Comparison of ENCODE assay signal across 1 cellular context in the genomic region with DNA sequence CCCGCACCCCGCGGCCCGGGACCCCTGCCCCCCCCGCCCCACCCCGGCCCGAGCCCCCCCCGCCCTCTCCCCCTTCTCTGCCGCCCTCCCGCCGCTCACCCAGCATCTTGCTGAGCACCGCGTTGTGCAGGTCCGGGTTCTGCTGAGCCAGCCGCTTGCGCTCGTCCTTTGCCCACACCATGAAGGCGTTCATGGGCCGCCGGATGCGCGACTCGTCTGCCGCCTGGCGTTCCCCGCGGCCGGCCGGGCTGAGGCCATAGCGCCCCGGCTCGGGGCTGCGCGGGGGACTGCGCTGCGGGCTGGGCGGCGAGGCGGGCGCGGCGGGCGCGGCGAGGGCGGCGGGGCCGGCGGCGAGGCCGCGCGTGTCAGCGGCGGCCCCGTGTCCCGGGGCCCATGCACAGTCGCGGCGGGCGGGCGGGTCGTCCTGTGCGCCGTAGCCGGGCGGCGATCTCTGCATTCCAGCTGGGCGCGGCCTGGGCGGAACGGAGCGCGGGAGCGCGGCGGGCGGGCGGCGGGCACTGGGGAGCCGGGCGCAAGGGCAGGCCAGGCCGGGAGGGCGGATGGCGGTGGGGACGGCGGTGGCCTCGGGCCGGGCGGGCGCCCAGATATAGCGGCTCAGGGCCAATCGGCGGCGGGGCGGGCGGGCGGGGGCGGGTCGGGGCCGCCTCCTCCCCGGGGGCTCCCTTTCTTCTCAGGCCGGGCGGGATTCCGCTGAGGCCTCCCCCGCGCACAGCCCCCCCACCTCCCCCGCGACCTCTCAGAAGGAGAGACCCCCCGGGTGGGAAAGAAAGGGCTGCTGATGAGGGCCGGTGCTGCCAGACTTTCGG.
A peak's percentile ranks its signal among the peaks of the same experiment; 100 is the strongest.
TF ChIP-seq lines count a peak whose summit lies in the region.

A gene (minus strand): TSS at position 580 of the 827 bp plus-strand sequence. CDS start 123 bp downstream, at position 457.

TF ChIP-seq in GM12878, 131 proteins besides CTCF, POLR2A, EP300 and RAD21:
- TF ChIP-seq, protein P1, sequence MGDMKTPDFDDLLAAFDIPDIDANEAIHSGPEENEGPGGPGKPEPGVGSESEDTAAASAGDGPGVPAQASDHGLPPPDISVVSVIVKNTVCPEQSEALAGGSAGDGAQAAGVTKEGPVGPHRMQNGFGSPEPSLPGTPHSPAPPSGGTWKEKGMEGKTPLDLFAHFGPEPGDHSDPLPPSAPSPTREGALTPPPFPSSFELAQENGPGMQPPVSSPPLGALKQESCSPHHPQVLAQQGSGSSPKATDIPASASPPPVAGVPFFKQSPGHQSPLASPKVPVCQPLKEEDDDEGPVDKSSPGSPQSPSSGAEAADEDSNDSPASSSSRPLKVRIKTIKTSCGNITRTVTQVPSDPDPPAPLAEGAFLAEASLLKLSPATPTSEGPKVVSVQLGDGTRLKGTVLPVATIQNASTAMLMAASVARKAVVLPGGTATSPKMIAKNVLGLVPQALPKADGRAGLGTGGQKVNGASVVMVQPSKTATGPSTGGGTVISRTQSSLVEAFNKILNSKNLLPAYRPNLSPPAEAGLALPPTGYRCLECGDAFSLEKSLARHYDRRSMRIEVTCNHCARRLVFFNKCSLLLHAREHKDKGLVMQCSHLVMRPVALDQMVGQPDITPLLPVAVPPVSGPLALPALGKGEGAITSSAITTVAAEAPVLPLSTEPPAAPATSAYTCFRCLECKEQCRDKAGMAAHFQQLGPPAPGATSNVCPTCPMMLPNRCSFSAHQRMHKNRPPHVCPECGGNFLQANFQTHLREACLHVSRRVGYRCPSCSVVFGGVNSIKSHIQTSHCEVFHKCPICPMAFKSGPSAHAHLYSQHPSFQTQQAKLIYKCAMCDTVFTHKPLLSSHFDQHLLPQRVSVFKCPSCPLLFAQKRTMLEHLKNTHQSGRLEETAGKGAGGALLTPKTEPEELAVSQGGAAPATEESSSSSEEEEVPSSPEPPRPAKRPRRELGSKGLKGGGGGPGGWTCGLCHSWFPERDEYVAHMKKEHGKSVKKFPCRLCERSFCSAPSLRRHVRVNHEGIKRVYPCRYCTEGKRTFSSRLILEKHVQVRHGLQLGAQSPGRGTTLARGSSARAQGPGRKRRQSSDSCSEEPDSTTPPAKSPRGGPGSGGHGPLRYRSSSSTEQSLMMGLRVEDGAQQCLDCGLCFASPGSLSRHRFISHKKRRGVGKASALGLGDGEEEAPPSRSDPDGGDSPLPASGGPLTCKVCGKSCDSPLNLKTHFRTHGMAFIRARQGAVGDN (IDR thresholded peaks at IDR 0.05), result peak; percentile 34; the same call in 1 of the 2 replicates
- TF ChIP-seq EGR1 (IDR thresholded peaks at IDR 0.05; ENCODE audit: borderline replicate concordance in 1 of 2, low read depth in 2 of 2, low read length in 2 of 2) (0 out of 3 replicates have a peak, but pooled peaks of 1 of the 2 experiments have one; percentile 23), SRF (IDR thresholded peaks at IDR 0.05; ENCODE audit: low read depth in 2 of 2, low read length in 2 of 2) (peak in 1 of 2 experiments; percentile 79; a peak in 1 of 4 replicates), ZNF274 (IDR thresholded peaks at IDR 0.05; ENCODE audit: insufficient read depth, insufficient read length) (no peak), NBN (IDR thresholded peaks at IDR 0.05) (no peak), BACH1 (IDR thresholded peaks at IDR 0.05; ENCODE audit: borderline replicate concordance) (peak; percentile 62)
- TF ChIP-seq, protein P2, sequence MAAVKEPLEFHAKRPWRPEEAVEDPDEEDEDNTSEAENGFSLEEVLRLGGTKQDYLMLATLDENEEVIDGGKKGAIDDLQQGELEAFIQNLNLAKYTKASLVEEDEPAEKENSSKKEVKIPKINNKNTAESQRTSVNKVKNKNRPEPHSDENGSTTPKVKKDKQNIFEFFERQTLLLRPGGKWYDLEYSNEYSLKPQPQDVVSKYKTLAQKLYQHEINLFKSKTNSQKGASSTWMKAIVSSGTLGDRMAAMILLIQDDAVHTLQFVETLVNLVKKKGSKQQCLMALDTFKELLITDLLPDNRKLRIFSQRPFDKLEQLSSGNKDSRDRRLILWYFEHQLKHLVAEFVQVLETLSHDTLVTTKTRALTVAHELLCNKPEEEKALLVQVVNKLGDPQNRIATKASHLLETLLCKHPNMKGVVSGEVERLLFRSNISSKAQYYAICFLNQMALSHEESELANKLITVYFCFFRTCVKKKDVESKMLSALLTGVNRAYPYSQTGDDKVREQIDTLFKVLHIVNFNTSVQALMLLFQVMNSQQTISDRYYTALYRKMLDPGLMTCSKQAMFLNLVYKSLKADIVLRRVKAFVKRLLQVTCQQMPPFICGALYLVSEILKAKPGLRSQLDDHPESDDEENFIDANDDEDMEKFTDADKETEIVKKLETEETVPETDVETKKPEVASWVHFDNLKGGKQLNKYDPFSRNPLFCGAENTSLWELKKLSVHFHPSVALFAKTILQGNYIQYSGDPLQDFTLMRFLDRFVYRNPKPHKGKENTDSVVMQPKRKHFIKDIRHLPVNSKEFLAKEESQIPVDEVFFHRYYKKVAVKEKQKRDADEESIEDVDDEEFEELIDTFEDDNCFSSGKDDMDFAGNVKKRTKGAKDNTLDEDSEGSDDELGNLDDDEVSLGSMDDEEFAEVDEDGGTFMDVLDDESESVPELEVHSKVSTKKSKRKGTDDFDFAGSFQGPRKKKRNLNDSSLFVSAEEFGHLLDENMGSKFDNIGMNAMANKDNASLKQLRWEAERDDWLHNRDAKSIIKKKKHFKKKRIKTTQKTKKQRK (IDR thresholded peaks at IDR 0.05; ENCODE audit: low read depth, low read length), result no peak
- TF ChIP-seq, protein P3, sequence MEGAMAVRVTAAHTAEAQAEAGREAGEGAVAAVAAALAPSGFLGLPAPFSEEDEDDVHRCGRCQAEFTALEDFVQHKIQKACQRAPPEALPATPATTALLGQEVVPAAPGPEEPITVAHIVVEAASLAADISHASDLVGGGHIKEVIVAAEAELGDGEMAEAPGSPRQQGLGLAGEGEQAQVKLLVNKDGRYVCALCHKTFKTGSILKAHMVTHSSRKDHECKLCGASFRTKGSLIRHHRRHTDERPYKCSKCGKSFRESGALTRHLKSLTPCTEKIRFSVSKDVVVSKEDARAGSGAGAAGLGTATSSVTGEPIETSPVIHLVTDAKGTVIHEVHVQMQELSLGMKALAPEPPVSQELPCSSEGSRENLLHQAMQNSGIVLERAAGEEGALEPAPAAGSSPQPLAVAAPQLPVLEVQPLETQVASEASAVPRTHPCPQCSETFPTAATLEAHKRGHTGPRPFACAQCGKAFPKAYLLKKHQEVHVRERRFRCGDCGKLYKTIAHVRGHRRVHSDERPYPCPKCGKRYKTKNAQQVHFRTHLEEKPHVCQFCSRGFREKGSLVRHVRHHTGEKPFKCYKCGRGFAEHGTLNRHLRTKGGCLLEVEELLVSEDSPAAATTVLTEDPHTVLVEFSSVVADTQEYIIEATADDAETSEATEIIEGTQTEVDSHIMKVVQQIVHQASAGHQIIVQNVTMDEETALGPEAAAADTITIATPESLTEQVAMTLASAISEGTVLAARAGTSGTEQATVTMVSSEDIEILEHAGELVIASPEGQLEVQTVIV (IDR thresholded peaks at IDR 0.05; ENCODE audit: borderline replicate concordance, partially characterized antibody), result no peak
